ENCODE assay signal across 1 cellular context in the genomic region with DNA sequence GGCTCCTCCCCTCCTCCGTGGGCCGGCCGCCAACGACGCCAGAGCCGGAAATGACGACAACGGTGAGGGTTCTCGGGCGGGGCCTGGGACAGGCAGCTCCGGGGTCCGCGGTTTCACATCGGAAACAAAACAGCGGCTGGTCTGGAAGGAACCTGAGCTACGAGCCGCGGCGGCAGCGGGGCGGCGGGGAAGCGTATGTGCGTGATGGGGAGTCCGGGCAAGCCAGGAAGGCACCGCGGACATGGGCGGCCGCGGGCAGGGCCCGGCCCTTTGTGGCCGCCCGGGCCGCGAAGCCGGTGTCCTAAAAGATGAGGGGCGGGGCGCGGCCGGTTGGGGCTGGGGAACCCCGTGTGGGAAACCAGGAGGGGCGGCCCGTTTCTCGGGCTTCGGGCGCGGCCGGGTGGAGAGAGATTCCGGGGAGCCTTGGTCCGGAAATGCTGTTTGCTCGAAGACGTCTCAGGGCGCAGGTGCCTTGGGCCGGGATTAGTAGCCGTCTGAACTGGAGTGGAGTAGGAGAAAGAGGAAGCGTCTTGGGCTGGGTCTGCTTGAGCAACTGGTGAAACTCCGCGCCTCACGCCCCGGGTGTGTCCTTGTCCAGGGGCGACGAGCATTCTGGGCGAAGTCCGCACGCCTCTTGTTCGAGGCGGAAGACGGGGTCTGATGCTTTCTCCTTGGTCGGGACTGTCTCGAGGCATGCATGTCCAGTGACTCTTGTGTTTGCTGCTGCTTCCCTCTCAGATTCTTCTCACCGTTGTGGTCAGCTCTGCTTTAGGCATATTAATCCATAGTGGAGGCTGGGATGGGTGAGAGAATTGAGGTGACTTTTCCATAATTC.
TF ChIP-seq lines count a peak whose summit lies in the region.

PSEN1 (plus strand) TSS at position 121 of the 835 bp plus-strand sequence. CDS start 11,513 bp downstream, outside the sequence.

TF ChIP-seq in GM12878, 131 proteins besides CTCF, POLR2A, EP300 and RAD21 (continued from another document and continues in another):
- no peak for TF ChIP-seq PRDM15 (CRISPR knock-in tag; IDR thresholded peaks at IDR 0.05)
- TF ChIP-seq HSF1 (IDR thresholded peaks at IDR 0.05; ENCODE audit: low read depth, low read length) = no peak
- no peak for TF ChIP-seq FOXK2 (IDR thresholded peaks at IDR 0.05)
- no peak for TF ChIP-seq MEF2B (IDR thresholded peaks at IDR 0.05; ENCODE audit: partially characterized antibody, poor library complexity, severe bottlenecking)
- peak; percentile 67 for TF ChIP-seq RUNX3 (IDR thresholded peaks at IDR 0.05; ENCODE audit: low read length)
- peak; percentile 73 for TF ChIP-seq IKZF1 (conservative IDR thresholded peaks at IDR 0.05)
- TF ChIP-seq TAF1 (IDR thresholded peaks at IDR 0.05; ENCODE audit: borderline replicate concordance, low read depth, low read length) = peak; percentile 86
- no peak for TF ChIP-seq SIX5 (IDR thresholded peaks at IDR 0.05; ENCODE audit: low read depth, low read length, severe bottlenecking)
- TF ChIP-seq IRF5 (IDR thresholded peaks at IDR 0.05; ENCODE audit: borderline replicate concordance) = no peak
- TF ChIP-seq ZNF217 (IDR thresholded peaks at IDR 0.05) = no peak
- peak in 1 of 2 experiments; percentile 43; a peak in 1 of 4 replicates for TF ChIP-seq ETV6 (conservative IDR thresholded peaks at IDR 0.05 in 1 of 2, IDR thresholded peaks at IDR 0.05 in 1 of 2; ENCODE audit: borderline replicate concordance in 1 of 2, low read depth in 1 of 2)
- peak; percentile 60; the same call in 1 of the 2 replicates for TF ChIP-seq DPF2 (IDR thresholded peaks at IDR 0.05)
- TF ChIP-seq E2F4 (IDR thresholded peaks at IDR 0.05; ENCODE audit: low read depth, low read length) = no peak; the same call in 1 of the 2 replicates
- TF ChIP-seq RFX5 (IDR thresholded peaks at IDR 0.05; ENCODE audit: low read depth, low read length) = no peak
- TF ChIP-seq RELA (IDR thresholded peaks at IDR 0.05; ENCODE audit: borderline replicate concordance, partially characterized antibody) = no peak
- 0 out of 2 replicates have a peak, but pooled peaks have one; percentile 64 for TF ChIP-seq STAT1 (conservative IDR thresholded peaks at IDR 0.05)
- no peak for TF ChIP-seq MYC (IDR thresholded peaks at IDR 0.05; ENCODE audit: insufficient read depth, insufficient read length, insufficient replicate concordance, low read length, severe bottlenecking)
- peak; percentile 64; the same call in 1 of the 2 replicates for TF ChIP-seq MAX (IDR thresholded peaks at IDR 0.05; ENCODE audit: low read depth, low read length)
- TF ChIP-seq, protein P1, sequence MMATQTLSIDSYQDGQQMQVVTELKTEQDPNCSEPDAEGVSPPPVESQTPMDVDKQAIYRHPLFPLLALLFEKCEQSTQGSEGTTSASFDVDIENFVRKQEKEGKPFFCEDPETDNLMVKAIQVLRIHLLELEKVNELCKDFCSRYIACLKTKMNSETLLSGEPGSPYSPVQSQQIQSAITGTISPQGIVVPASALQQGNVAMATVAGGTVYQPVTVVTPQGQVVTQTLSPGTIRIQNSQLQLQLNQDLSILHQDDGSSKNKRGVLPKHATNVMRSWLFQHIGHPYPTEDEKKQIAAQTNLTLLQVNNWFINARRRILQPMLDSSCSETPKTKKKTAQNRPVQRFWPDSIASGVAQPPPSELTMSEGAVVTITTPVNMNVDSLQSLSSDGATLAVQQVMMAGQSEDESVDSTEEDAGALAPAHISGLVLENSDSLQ (IDR thresholded peaks at IDR 0.05) = peak; percentile 63; the same call in 1 of the 2 replicates
- TF ChIP-seq CEBPZ (IDR thresholded peaks at IDR 0.05; ENCODE audit: low read depth, low read length) = no peak
- TF ChIP-seq BCL11A (IDR thresholded peaks at IDR 0.05; ENCODE audit: low read depth, low read length) = 0 out of 2 replicates have a peak, but pooled peaks have one; percentile 33
- TF ChIP-seq SREBF1 (IDR thresholded peaks at IDR 0.05; ENCODE audit: low read length) = no peak
- TF ChIP-seq RAD51 (IDR thresholded peaks at IDR 0.05) = no peak
- TF ChIP-seq USF1 (IDR thresholded peaks at IDR 0.05; ENCODE audit: borderline replicate concordance, extremely low read length, insufficient read depth, low read depth, low read length) = no peak
- TF ChIP-seq KDM1A (IDR thresholded peaks at IDR 0.05; ENCODE audit: borderline replicate concordance) = no peak
- TF ChIP-seq POLR2AphosphoS5 (IDR thresholded peaks at IDR 0.05; ENCODE audit: low read length) = peak; percentile 89
- TF ChIP-seq NBN (IDR thresholded peaks at IDR 0.05) = peak; percentile 70; the same call in 1 of the 2 replicates
- TF ChIP-seq RELB (IDR thresholded peaks at IDR 0.05; ENCODE audit: low read depth) = 0 out of 2 replicates have a peak, but pooled peaks have one; percentile 14
- no peak for TF ChIP-seq SRF (IDR thresholded peaks at IDR 0.05; ENCODE audit: low read depth in 2 of 2, low read length in 2 of 2)
- no peak for TF ChIP-seq HDAC2 (IDR thresholded peaks at IDR 0.05)
- no peak for TF ChIP-seq CBX3 (IDR thresholded peaks at IDR 0.05; ENCODE audit: borderline replicate concordance, low read depth)
- 0 out of 2 replicates have a peak, but pooled peaks have one; percentile 11 for TF ChIP-seq SMARCA5 (IDR thresholded peaks at IDR 0.05)
- no peak for TF ChIP-seq HDAC6 (IDR thresholded peaks at IDR 0.05; ENCODE audit: unreplicated experiment)
- TF ChIP-seq, protein P2, sequence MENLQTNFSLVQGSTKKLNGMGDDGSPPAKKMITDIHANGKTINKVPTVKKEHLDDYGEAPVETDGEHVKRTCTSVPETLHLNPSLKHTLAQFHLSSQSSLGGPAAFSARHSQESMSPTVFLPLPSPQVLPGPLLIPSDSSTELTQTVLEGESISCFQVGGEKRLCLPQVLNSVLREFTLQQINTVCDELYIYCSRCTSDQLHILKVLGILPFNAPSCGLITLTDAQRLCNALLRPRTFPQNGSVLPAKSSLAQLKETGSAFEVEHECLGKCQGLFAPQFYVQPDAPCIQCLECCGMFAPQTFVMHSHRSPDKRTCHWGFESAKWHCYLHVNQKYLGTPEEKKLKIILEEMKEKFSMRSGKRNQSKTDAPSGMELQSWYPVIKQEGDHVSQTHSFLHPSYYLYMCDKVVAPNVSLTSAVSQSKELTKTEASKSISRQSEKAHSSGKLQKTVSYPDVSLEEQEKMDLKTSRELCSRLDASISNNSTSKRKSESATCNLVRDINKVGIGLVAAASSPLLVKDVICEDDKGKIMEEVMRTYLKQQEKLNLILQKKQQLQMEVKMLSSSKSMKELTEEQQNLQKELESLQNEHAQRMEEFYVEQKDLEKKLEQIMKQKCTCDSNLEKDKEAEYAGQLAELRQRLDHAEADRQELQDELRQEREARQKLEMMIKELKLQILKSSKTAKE (IDR thresholded peaks at IDR 0.05; ENCODE audit: low read depth, poor library complexity, severe bottlenecking) = no peak
- peak; percentile 83 for TF ChIP-seq GABPA (IDR thresholded peaks at IDR 0.05; ENCODE audit: low read depth)
